8 cellular contexts compared by ENCODE assay signal in the genomic region with DNA sequence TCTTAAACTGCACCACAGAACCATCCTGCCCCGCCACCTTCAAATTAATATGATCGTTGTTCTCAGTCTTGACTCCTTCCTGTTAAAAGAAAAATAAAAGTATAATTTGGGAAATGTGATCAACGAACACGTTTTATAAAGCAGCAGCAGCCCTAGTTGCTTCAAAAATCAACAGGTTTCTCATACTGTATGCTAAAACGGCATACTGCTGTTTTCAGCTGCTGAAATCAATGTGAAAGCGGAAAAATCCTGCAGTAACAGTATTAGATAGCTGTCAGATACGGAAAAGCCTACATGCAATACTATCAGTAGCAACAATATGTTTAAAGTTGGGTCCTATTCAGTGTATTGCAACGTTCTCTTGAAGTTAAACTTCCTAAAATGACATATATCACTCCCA. TPM values are rescaled to one million over a fixed set of nuclear protein-coding genes. Genes with fewer than 3 reads are reported as not detected.
DNase-seq lines count a peak whose midpoint lies in the region; ATAC-seq, FAIRE-seq and TF ChIP-seq lines count a peak whose summit lies in the region.

No MANE protein-coding gene starts in this region.

- FAIRE-seq in A549 (lab: Jason Lieb, UNC) (no peak), GM12892 (lab: Jason Lieb, UNC) (no peak)

- TF ChIP-seq EP300 in A549 (IDR thresholded peaks at IDR 0.05) = no peak

- peaks cover 55% of the 10 kb centered on the region for H3K36me3 Mint-ChIP-seq in central memory CD8-positive, alpha-beta T cell (ENCODE audit: insufficient read depth)

- H3K4me1 ChIP-seq in A549 = peaks cover 15% of the 10 kb centered on the region; the same call in 2 of the 3 replicates
- 0 out of 2 replicates have a peak, but pooled peaks cover 8% of the 10 kb centered on the region for H3K4me1 ChIP-seq in HUES64 (ENCODE audit: insufficient read depth, low read length)
- peaks cover 0 to 25% of the 10 kb centered on the region in 2 donors for H3K4me1 ChIP-seq in muscle layer of duodenum (ENCODE audit: control insufficient read depth in 1 of 2, insufficient read depth in 2 of 2, low read length in 2 of 2)

- no peaks in the 10 kb centered on the region for H3K9me3 Mint-ChIP-seq in central memory CD8-positive, alpha-beta T cell

- peaks cover 30% of the 10 kb centered on the region for H3K4me1 Mint-ChIP-seq in central memory CD8-positive, alpha-beta T cell

- CTCF ChIA-PET in A549 (lab: Yijun Ruan, JAX) = interaction anchor here (0.5 to 4.1 kb wide), 10 partner anchors 8 to 297 kb away, joined by 3 to 16 read pairs (median 6); no protein-coding TSS in a partner anchor

- peak overlapping the region; percentile 93 to 98; a peak in 3 of 6 replicates for H3K27ac ChIP-seq in A549
- no peak overlapping the region for H3K27ac ChIP-seq in HUES64 (ENCODE audit: low read depth, low read length)
- H3K27ac ChIP-seq in muscle layer of duodenum (ENCODE audit: low read length) = peak overlapping the region; percentile 7

- H3K9ac ChIP-seq in HUES64 (ENCODE audit: low read depth, low read length) = peak overlapping the region; percentile 99

- TF ChIP-seq CTCF in A549 (IDR thresholded peaks at IDR 0.05) = no peak

- no peaks in the 10 kb centered on the region for H3K27me3 ChIP-seq in HUES64 (ENCODE audit: insufficient read depth, low read length)
- H3K27me3 ChIP-seq in muscle layer of duodenum (ENCODE audit: low read depth, low read length) = no peaks in the 10 kb centered on the region

- no peaks in the 10 kb centered on the region for H3K27me3 Mint-ChIP-seq in central memory CD8-positive, alpha-beta T cell

- H3K4me3 ChIP-seq in A549 = peak overlapping the region; percentile 96
- peak overlapping the region; percentile 98 for H3K4me3 ChIP-seq in HUES64 (ENCODE audit: low read length)
- H3K4me3 ChIP-seq in muscle layer of duodenum (ENCODE audit: low read depth in 1 of 2, low read length in 2 of 2) = peak overlapping the region; percentile 62 to 98

- TF ChIP-seq POLR2A in A549 (IDR thresholded peaks at IDR 0.05; ENCODE audit: low read length) = no peak
- no peak for TF ChIP-seq POLR2A in GM12892 (IDR thresholded peaks at IDR 0.05; ENCODE audit: low read depth, low read length)

- H3K36me3 ChIP-seq in HUES64 (ENCODE audit: insufficient read depth, low read length) (peaks cover 52% of the 10 kb centered on the region), muscle layer of duodenum (ENCODE audit: control insufficient read depth in 1 of 2, insufficient read depth in 2 of 2, low read length in 2 of 2) (peaks cover 0 to 13% of the 10 kb centered on the region in 2 donors)

- TF ChIP-seq RAD21 in A549 (conservative IDR thresholded peaks at IDR 0.05 in 1 of 2, IDR thresholded peaks at IDR 0.05 in 1 of 2) = no peak

- DNase-seq in A549 (ENCODE audit: low read depth in 1 of 2, low spot score in 1 of 2) (no peak), GM12892 (ENCODE audit: insufficient read length) (no peak)
- no peak for DNase-seq in central memory CD8-positive, alpha-beta T cell (ENCODE audit: low spot score in 2 of 2)

- no peak for ATAC-seq in A549
- no peak for ATAC-seq in central memory CD8-positive, alpha-beta T cell (replicated peaks; ENCODE audit: extremely low read depth, poor library complexity, severe bottlenecking)
- no peak for ATAC-seq in GM19452 (IDR thresholded peaks at IDR 0.05; ENCODE audit: unreplicated experiment)
- ATAC-seq in HG03439 (IDR thresholded peaks at IDR 0.05; ENCODE audit: unreplicated experiment) = no peak
- ATAC-seq in GM19023 (IDR thresholded peaks at IDR 0.05; ENCODE audit: unreplicated experiment) = no peak

- peak overlapping the region; percentile 88 for H3K4me2 ChIP-seq in A549

- H3K9me3 ChIP-seq in A549 = no peaks in the 10 kb centered on the region
- H3K9me3 ChIP-seq in HUES64 (ENCODE audit: insufficient read depth, low read depth, low read length) = no peaks in the 10 kb centered on the region
- no peaks in the 10 kb centered on the region for H3K9me3 ChIP-seq in muscle layer of duodenum (ENCODE audit: control insufficient read depth in 1 of 2, low read length in 2 of 2)

- H3K27ac Mint-ChIP-seq in central memory CD8-positive, alpha-beta T cell (ENCODE audit: low read depth) = peak overlapping the region; percentile 79

- peak overlapping the region; percentile 83 for H3K4me3 Mint-ChIP-seq in central memory CD8-positive, alpha-beta T cell

- 24% methylated on average over 8 of the region's 8 CpGs for WGBS in A549 (ENCODE audit: missing lambda C conversion rate)
- WGBS in HUES64 = 23% methylated on average over 5 of the region's 8 CpGs

- POLR2A ChIA-PET in A549 (lab: Yijun Ruan, JAX) = interaction anchor here (0.6 to 0.8 kb wide), 2 partner anchors 9 to 21 kb away, joined by 3 to 6 read pairs; no protein-coding TSS in a partner anchor

TF ChIP-seq in A549, 52 proteins besides CTCF, POLR2A, EP300 and RAD21 (continues in another document):
- TF ChIP-seq MAZ (IDR thresholded peaks at IDR 0.05; ENCODE audit: borderline replicate concordance, low read depth, low read length) (no peak), ZNF302 (CRISPR knock-in tag; IDR thresholded peaks at IDR 0.05) (no peak)
- TF ChIP-seq, protein P1, sequence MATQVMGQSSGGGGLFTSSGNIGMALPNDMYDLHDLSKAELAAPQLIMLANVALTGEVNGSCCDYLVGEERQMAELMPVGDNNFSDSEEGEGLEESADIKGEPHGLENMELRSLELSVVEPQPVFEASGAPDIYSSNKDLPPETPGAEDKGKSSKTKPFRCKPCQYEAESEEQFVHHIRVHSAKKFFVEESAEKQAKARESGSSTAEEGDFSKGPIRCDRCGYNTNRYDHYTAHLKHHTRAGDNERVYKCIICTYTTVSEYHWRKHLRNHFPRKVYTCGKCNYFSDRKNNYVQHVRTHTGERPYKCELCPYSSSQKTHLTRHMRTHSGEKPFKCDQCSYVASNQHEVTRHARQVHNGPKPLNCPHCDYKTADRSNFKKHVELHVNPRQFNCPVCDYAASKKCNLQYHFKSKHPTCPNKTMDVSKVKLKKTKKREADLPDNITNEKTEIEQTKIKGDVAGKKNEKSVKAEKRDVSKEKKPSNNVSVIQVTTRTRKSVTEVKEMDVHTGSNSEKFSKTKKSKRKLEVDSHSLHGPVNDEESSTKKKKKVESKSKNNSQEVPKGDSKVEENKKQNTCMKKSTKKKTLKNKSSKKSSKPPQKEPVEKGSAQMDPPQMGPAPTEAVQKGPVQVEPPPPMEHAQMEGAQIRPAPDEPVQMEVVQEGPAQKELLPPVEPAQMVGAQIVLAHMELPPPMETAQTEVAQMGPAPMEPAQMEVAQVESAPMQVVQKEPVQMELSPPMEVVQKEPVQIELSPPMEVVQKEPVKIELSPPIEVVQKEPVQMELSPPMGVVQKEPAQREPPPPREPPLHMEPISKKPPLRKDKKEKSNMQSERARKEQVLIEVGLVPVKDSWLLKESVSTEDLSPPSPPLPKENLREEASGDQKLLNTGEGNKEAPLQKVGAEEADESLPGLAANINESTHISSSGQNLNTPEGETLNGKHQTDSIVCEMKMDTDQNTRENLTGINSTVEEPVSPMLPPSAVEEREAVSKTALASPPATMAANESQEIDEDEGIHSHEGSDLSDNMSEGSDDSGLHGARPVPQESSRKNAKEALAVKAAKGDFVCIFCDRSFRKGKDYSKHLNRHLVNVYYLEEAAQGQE (IDR thresholded peaks at IDR 0.05) = no peak
- TF ChIP-seq, protein P2, sequence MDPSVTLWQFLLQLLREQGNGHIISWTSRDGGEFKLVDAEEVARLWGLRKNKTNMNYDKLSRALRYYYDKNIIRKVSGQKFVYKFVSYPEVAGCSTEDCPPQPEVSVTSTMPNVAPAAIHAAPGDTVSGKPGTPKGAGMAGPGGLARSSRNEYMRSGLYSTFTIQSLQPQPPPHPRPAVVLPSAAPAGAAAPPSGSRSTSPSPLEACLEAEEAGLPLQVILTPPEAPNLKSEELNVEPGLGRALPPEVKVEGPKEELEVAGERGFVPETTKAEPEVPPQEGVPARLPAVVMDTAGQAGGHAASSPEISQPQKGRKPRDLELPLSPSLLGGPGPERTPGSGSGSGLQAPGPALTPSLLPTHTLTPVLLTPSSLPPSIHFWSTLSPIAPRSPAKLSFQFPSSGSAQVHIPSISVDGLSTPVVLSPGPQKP (IDR thresholded peaks at IDR 0.05; ENCODE audit: low read depth, low read length) = no peak

RNA-seq across cellular contexts. Expression of gene SUMO2, which starts 1.6 kb away (rescaled TPM):
- 400 and 545 TPM in 2 replicates for polyA plus RNA-seq in A549 (2011; rRNA removed)
- polyA plus RNA-seq in A549 (2012; cell fraction: cytosol; rRNA removed) = 90.1 and 91.1 TPM in 2 replicates
- polyA plus RNA-seq in A549 (2012; cell fraction: nucleus; rRNA removed) = 21.1 and 34.7 TPM in 2 replicates
- polyA plus RNA-seq in A549 (2017; fragmentation: RNase III; extraction: RNeasy Plus Mini Kit Qiagen cat#74134 plus additional on column Dnase treatment) = 452 to 573 TPM (median 525 TPM) in 3 replicates
- 119 and 127 TPM in 2 replicates for polyA minus RNA-seq in A549 (2011; rRNA and poly(A)+ RNA removed)
- polyA plus RNA-seq in HUES64 (2013, experiment 1 of 2) = 510 TPM
- polyA plus RNA-seq in HUES64 (2013, experiment 2 of 2) = 550 TPM
- 300 TPM for polyA plus RNA-seq in GM12892 (2012; ENCODE audit: missing spikeins)

RNA-seq across cellular contexts. Expression of gene NUP85, which starts 24.4 kb away (rescaled TPM):
- polyA plus RNA-seq in A549 (2011; rRNA removed) = 110 and 124 TPM in 2 replicates
- polyA plus RNA-seq in A549 (2012; cell fraction: cytosol; rRNA removed) = 203 and 209 TPM in 2 replicates
- 485 and 663 TPM in 2 replicates for polyA plus RNA-seq in A549 (2012; cell fraction: nucleus; rRNA removed)
- polyA plus RNA-seq in A549 (2017; fragmentation: RNase III; extraction: RNeasy Plus Mini Kit Qiagen cat#74134 plus additional on column Dnase treatment) = 83.4 to 87.1 TPM (median 84.1 TPM) in 3 replicates
- 109 and 125 TPM in 2 replicates for polyA minus RNA-seq in A549 (2011; rRNA and poly(A)+ RNA removed)
- 64.5 TPM for polyA plus RNA-seq in HUES64 (2013, experiment 1 of 2)
- polyA plus RNA-seq in HUES64 (2013, experiment 2 of 2) = 66.4 TPM
- polyA plus RNA-seq in GM12892 (2012; ENCODE audit: missing spikeins) = 63.7 TPM

RNA-seq across cellular contexts. Expression of gene JPT1, which starts 26.8 kb away (rescaled TPM):
- polyA plus RNA-seq in A549 (2011; rRNA removed) = 141 and 196 TPM in 2 replicates
- polyA plus RNA-seq in A549 (2012; cell fraction: cytosol; rRNA removed) = 483 and 502 TPM in 2 replicates
- 360 and 387 TPM in 2 replicates for polyA plus RNA-seq in A549 (2012; cell fraction: nucleus; rRNA removed)
- polyA plus RNA-seq in A549 (2017; fragmentation: RNase III; extraction: RNeasy Plus Mini Kit Qiagen cat#74134 plus additional on column Dnase treatment) = 623 to 739 TPM (median 629 TPM) in 3 replicates
- polyA minus RNA-seq in A549 (2011; rRNA and poly(A)+ RNA removed) = 49.1 and 91.6 TPM in 2 replicates
- polyA plus RNA-seq in HUES64 (2013, experiment 1 of 2) = 301 TPM
- polyA plus RNA-seq in HUES64 (2013, experiment 2 of 2) = 296 TPM
- 218 TPM for polyA plus RNA-seq in GM12892 (2012; ENCODE audit: missing spikeins)

RNA-seq across cellular contexts. Expression of gene NT5C, which starts 49.6 kb away (rescaled TPM):
- polyA plus RNA-seq in A549 (2011; rRNA removed) (54.5 and 73.7 TPM in 2 replicates), A549 (2017; fragmentation: RNase III; extraction: RNeasy Plus Mini Kit Qiagen cat#74134 plus additional on column Dnase treatment) (83.8 to 92.2 TPM (median 91.4 TPM) in 3 replicates)
- 174 and 199 TPM in 2 replicates for polyA plus RNA-seq in A549 (2012; cell fraction: cytosol; rRNA removed)
- 280 and 344 TPM in 2 replicates for polyA plus RNA-seq in A549 (2012; cell fraction: nucleus; rRNA removed)
- polyA minus RNA-seq in A549 (2011; rRNA and poly(A)+ RNA removed) = 31.1 and 36.1 TPM in 2 replicates
- 57.4 TPM for polyA plus RNA-seq in HUES64 (2013, experiment 1 of 2)
- 57.9 TPM for polyA plus RNA-seq in HUES64 (2013, experiment 2 of 2)
- polyA plus RNA-seq in GM12892 (2012; ENCODE audit: missing spikeins) = 33.8 TPM
